In genomic region chr5:91121347-91121993, GRCh38 we compare ENCODE assay signal across 19 cellular contexts.
A peak's percentile ranks its signal among the peaks of the same experiment; 100 is the strongest.
DNase-seq lines count a peak whose midpoint lies in the region; ATAC-seq and TF ChIP-seq lines count a peak whose summit lies in the region.
"Had no signal": no experiment of that assay in that cellular context is flagged by ENCODE, and none has a peak within 500 bp of the region (broad histone marks: within the 10 kb centered on the region; RNA-seq: fewer than 3 reads in every experiment).

No MANE protein-coding gene starts in this region.

- ATAC-seq in left ventricle myocardium superior: peak; percentile 10
- ATAC-seq: natural killer cell had no signal

- H3K9ac ChIP-seq in skeletal muscle tissue (ENCODE audit: low read depth in 1 of 3, low read length in 3 of 3): no peak overlapping the region
- H3K9ac ChIP-seq: BLaER1 treated with 17β-estradiol and CSF1 and Interleukin-3, amounts not matched to agents 10 nM and 100 nM had no signal

- H3K9me3 Mint-ChIP-seq in MCF 10A (ENCODE audit: unreplicated experiment): no peaks in the 10 kb centered on the region
- H3K9me3 Mint-ChIP-seq: natural killer cell had no signal

- TF ChIP-seq CTCF in breast epithelium (IDR thresholded peaks at IDR 0.05): no peak
- TF ChIP-seq CTCF in MCF 10A (IDR thresholded peaks at IDR 0.05; ENCODE audit: unreplicated experiment): no peak
- TF ChIP-seq CTCF in vagina (IDR thresholded peaks at IDR 0.05): no peak

- H3K36me3 Mint-ChIP-seq in MCF 10A (ENCODE audit: insufficient read depth, unreplicated experiment): no peaks in the 10 kb centered on the region
- H3K36me3 Mint-ChIP-seq: natural killer cell had no signal

- POLR2A ChIA-PET in MCF 10A (lab: Yijun Ruan, JAX): no interaction called here

- H3K4me3 Mint-ChIP-seq in MCF 10A (ENCODE audit: unreplicated experiment): no peak overlapping the region
- H3K4me3 Mint-ChIP-seq: natural killer cell had no signal

- H3K27me3 ChIP-seq in breast epithelium (no peaks in the 10 kb centered on the region), skeletal muscle tissue (ENCODE audit: control insufficient read depth in 3 of 3, insufficient read depth in 3 of 3, low read length in 3 of 3) (no peaks in the 10 kb centered on the region), vagina (no peaks in the 10 kb centered on the region)
- H3K27me3 ChIP-seq: BLaER1 treated with 17β-estradiol and CSF1 and Interleukin-3, amounts not matched to agents 10 nM and 100 nM had no signal

- DNase-seq in breast epithelium (ENCODE audit: low spot score in 2 of 2) (peak in 1 of 2 donors; percentile 75), MCF 10A (ENCODE audit: unreplicated experiment) (no peak), left ventricle myocardium superior (no peak), vagina (ENCODE audit: extremely low spot score in 2 of 2) (no peak), NK-92 (lab: John Stamatoyannopoulos, UW; ENCODE audit: unreplicated experiment) (no peak)
- no peak for DNase-seq in activated CD4-positive, CD25-positive, alpha-beta regulatory T cell treated with anti-CD3 and anti-CD28 coated beads, Interleukin-2, amount 50 U/mL, for 72 hours
- no peak for DNase-seq in activated CD4-positive, alpha-beta T cell treated with anti-CD3 and anti-CD28 coated beads for 1 hour
- DNase-seq: activated CD4-positive, alpha-beta T cell treated with anti-CD3 and anti-CD28 coated beads, Interleukin-2, amount 50 U/mL, for 1 hour; activated gamma-delta T cell treated with Interleukin-2 at 50 U/mL for 16 hours; effector CD4-positive, alpha-beta T cell; mesenchymal stem cell; natural killer cell; NCI-H1417 treated with DMSO at 0.1 percent for 48 hours; NCI-H2171; NCI-H526 treated with DMSO at 0.1 percent for 48 hours; SHP77; T-helper 1 cell had no signal

- H3K27me3 Mint-ChIP-seq in MCF 10A (ENCODE audit: insufficient read depth, unreplicated experiment): no peaks in the 10 kb centered on the region

- H3K9me3 ChIP-seq in breast epithelium (no peaks in the 10 kb centered on the region), skeletal muscle tissue (ENCODE audit: control insufficient read depth in 3 of 3, low read length in 3 of 3) (no peaks in the 10 kb centered on the region), vagina (no peaks in the 10 kb centered on the region)
- H3K9me3 ChIP-seq: BLaER1 treated with 17β-estradiol and CSF1 and Interleukin-3, amounts not matched to agents 10 nM and 100 nM had no signal

- H3K27ac ChIP-seq in breast epithelium: peak overlapping the region; percentile 71 to 86
- peak overlapping the region; percentile 46 for H3K27ac ChIP-seq in skeletal muscle tissue (ENCODE audit: low read depth, low read length)
- H3K27ac ChIP-seq in vagina: peak overlapping the region; percentile 52
- H3K27ac ChIP-seq: BLaER1 treated with 17β-estradiol and CSF1 and Interleukin-3, amounts not matched to agents 10 nM and 100 nM had no signal

- BruUV-seq in MCF 10A (replicated peaks; lab: Mats Ljungman, UMichigan): no TSS peak

- H3K36me3 ChIP-seq in breast epithelium (no peaks in the 10 kb centered on the region), skeletal muscle tissue (ENCODE audit: control insufficient read depth in 3 of 3, insufficient read depth in 3 of 3, low read length in 3 of 3) (no peaks in the 10 kb centered on the region), vagina (no peaks in the 10 kb centered on the region)
- H3K36me3 ChIP-seq: BLaER1 treated with 17β-estradiol and CSF1 and Interleukin-3, amounts not matched to agents 10 nM and 100 nM had no signal

- no peak overlapping the region for H3K4me3 ChIP-seq in breast epithelium
- no peak overlapping the region for H3K4me3 ChIP-seq in skeletal muscle tissue (ENCODE audit: low read length in 3 of 3)
- H3K4me3 ChIP-seq in vagina: no peak overlapping the region
- H3K4me3 ChIP-seq: BLaER1 treated with 17β-estradiol and CSF1 and Interleukin-3, amounts not matched to agents 10 nM and 100 nM had no signal

- no peak overlapping the region for H3K27ac Mint-ChIP-seq in MCF 10A (ENCODE audit: low read depth, unreplicated experiment)
- H3K27ac Mint-ChIP-seq: natural killer cell had no signal

- H3K4me1 Mint-ChIP-seq in MCF 10A (ENCODE audit: insufficient read depth, unreplicated experiment): peaks cover 9% of the 10 kb centered on the region
- H3K4me1 Mint-ChIP-seq: natural killer cell had no signal

- CTCF ChIA-PET in MCF 10A (lab: Yijun Ruan, JAX): interaction anchor here (0.9 kb wide), 1 partner anchor 18 kb away, joined by 3 read pairs; no protein-coding TSS in a partner anchor

- TF ChIP-seq POLR2A in breast epithelium (IDR thresholded peaks at IDR 0.05): no peak
- TF ChIP-seq POLR2A in vagina (IDR thresholded peaks at IDR 0.05): no peak

- intact Hi-C loops in breast epithelium (cut with DNase I; ENCODE audit: low total_unique reads) (no loop called here), MCF 10A (cut with micrococcal nuclease) (no loop called here), left ventricle myocardium superior (cut with micrococcal nuclease) (no loop called here), vagina (cut with DNase I) (no loop called here)

- peaks cover 0 to 17% of the 10 kb centered on the region in 2 donors for H3K4me1 ChIP-seq in breast epithelium
- peaks cover 4 to 25% (median 14%) of the 10 kb centered on the region in 3 donors for H3K4me1 ChIP-seq in skeletal muscle tissue (ENCODE audit: control insufficient read depth in 3 of 3, insufficient read depth in 3 of 3, low read length in 3 of 3)
- peaks cover 37% of the 10 kb centered on the region for H3K4me1 ChIP-seq in vagina
